ENCODE assay signal across 13 cellular contexts in genomic region chr11:36362902-36363301, GRCh38.
DNase-seq lines count a peak whose midpoint lies in the region; ATAC-seq and TF ChIP-seq lines count a peak whose summit lies in the region.
"Had no signal": no experiment of that assay in that cellular context is flagged by ENCODE, and none has a peak within 500 bp of the region (broad histone marks: within the 10 kb centered on the region; RNA-seq: fewer than 3 reads in every experiment).

No MANE protein-coding gene starts in this region.

- H3K4me1 Mint-ChIP-seq in activated CD8-positive, alpha-beta memory T cell treated with anti-CD3 and anti-CD28 coated beads, Interleukin-2, amount 10 ng/mL, durations not matched to agents 7 days and 5 days = peaks cover 30% of the 10 kb centered on the region

- H3K27ac ChIP-seq in mesenchymal stem cell (ENCODE audit: low read length, poor library complexity, severe bottlenecking) (peak overlapping the region; percentile 100), right atrium auricular region (no peak overlapping the region)

- peak overlapping the region; percentile 92 for H2BK5ac ChIP-seq in mesenchymal stem cell (ENCODE audit: low read depth, low read length, poor library complexity, severe bottlenecking)

- H3K9ac ChIP-seq in mesenchymal stem cell (ENCODE audit: low read length) = no peak overlapping the region

- H3K36me3 Mint-ChIP-seq in activated naive CD4-positive, alpha-beta T cell treated with anti-CD3 and anti-CD28 coated beads, Interleukin-2, amount 50 U/mL, for 72 hours = no peaks in the 10 kb centered on the region
- no peaks in the 10 kb centered on the region for H3K36me3 Mint-ChIP-seq in activated CD8-positive, alpha-beta memory T cell treated with anti-CD3 and anti-CD28 coated beads, Interleukin-2, amount 10 ng/mL, durations not matched to agents 7 days and 5 days

- DNase-seq in AG08396 (ENCODE audit: low spot score) (peak; percentile 63), HT1080 (ENCODE audit: low read depth) (peak; percentile 80), astrocyte of the hippocampus (ENCODE audit: low read depth, low spot score) (peak; percentile 95), mesenchymal stem cell (peak; percentile 91), GM19240 (ENCODE audit: insufficient read length, low spot score) (no peak), right atrium auricular region (ENCODE audit: low spot score) (no peak)
- no peak for DNase-seq in activated naive CD4-positive, alpha-beta T cell treated with anti-CD3 and anti-CD28 coated beads, Interleukin-2, amount 50 U/mL, for 72 hours (ENCODE audit: low spot score in 2 of 2)
- DNase-seq in activated CD8-positive, alpha-beta memory T cell treated with anti-CD3 and anti-CD28 coated beads, Interleukin-2, amount 10 ng/mL, durations not matched to agents 7 days and 5 days = no peak
- DNase-seq: activated CD4-positive, CD25-positive, alpha-beta regulatory T cell treated with anti-CD3 and anti-CD28 coated beads, Interleukin-2, amount 50 U/mL, for 72 hours; activated naive CD4-positive, alpha-beta T cell; effector CD8-positive, alpha-beta T cell; stimulated activated CD4-positive, alpha-beta T cell treated with anti-CD3 and anti-CD28 coated beads, Interleukin-12 subunit alpha, Interleukin-12 subunit beta, amount 100 ng/mL, for 4 hours had no signal

- H3K9me3 ChIP-seq in mesenchymal stem cell (ENCODE audit: control insufficient read depth, low read length) = no peaks in the 10 kb centered on the region
- H3K9me3 ChIP-seq in right atrium auricular region = no peaks in the 10 kb centered on the region

- H3K27me3 Mint-ChIP-seq in activated CD8-positive, alpha-beta memory T cell treated with anti-CD3 and anti-CD28 coated beads, Interleukin-2, amount 10 ng/mL, durations not matched to agents 7 days and 5 days = peaks cover 54% of the 10 kb centered on the region

- H3K4ac ChIP-seq in mesenchymal stem cell (ENCODE audit: low read depth in 1 of 2, low read length in 2 of 2) = peak overlapping the region in 1 of 2 experiments; percentile 60

- no peak overlapping the region for H4K8ac ChIP-seq in mesenchymal stem cell (ENCODE audit: low read length)

- H2BK120ac ChIP-seq in mesenchymal stem cell (ENCODE audit: low read depth, low read length) = no peak overlapping the region

- H3K4me1 ChIP-seq in mesenchymal stem cell (ENCODE audit: control insufficient read depth, insufficient read depth, low read depth, low read length) = peaks cover 14% of the 10 kb centered on the region
- H3K4me1 ChIP-seq in right atrium auricular region = no peaks in the 10 kb centered on the region

- H3K4me3 Mint-ChIP-seq in activated CD8-positive, alpha-beta memory T cell treated with anti-CD3 and anti-CD28 coated beads, Interleukin-2, amount 10 ng/mL, durations not matched to agents 7 days and 5 days = no peak overlapping the region

- peak overlapping the region in 1 of 2 experiments; percentile 73 for H3K18ac ChIP-seq in mesenchymal stem cell (ENCODE audit: low read depth in 1 of 2, low read length in 2 of 2)

- peak overlapping the region; percentile 9 for H4K91ac ChIP-seq in mesenchymal stem cell (ENCODE audit: low read length)

- H3K36me3 ChIP-seq in mesenchymal stem cell (ENCODE audit: control insufficient read depth in 1 of 2, insufficient read depth in 2 of 2, low read depth in 1 of 2, low read length in 2 of 2) (no peaks in the 10 kb centered on the region), right atrium auricular region (no peaks in the 10 kb centered on the region)

- no peak overlapping the region for H3K14ac ChIP-seq in mesenchymal stem cell (ENCODE audit: low read length in 2 of 2)

- peak overlapping the region; percentile 99 for H2AK5ac ChIP-seq in mesenchymal stem cell (ENCODE audit: low read length, severe bottlenecking)

- H3K4me3 ChIP-seq in mesenchymal stem cell (ENCODE audit: insufficient read depth in 1 of 2, low read depth in 1 of 2, low read length in 2 of 2) = no peak overlapping the region
- H3K4me3 ChIP-seq in right atrium auricular region = no peak overlapping the region

- H3K27me3 ChIP-seq in mesenchymal stem cell (ENCODE audit: control insufficient read depth in 1 of 2, insufficient read depth in 1 of 2, low read length in 2 of 2) (no peaks in the 10 kb centered on the region), right atrium auricular region (no peaks in the 10 kb centered on the region)

- WGBS in mesenchymal stem cell = 3% methylated on average over 3 of the region's 4 CpGs

- no peaks in the 10 kb centered on the region for H3K9me3 Mint-ChIP-seq in activated naive CD4-positive, alpha-beta T cell treated with anti-CD3 and anti-CD28 coated beads, Interleukin-2, amount 50 U/mL, for 72 hours
- no peaks in the 10 kb centered on the region for H3K9me3 Mint-ChIP-seq in activated CD8-positive, alpha-beta memory T cell treated with anti-CD3 and anti-CD28 coated beads, Interleukin-2, amount 10 ng/mL, durations not matched to agents 7 days and 5 days (ENCODE audit: low read depth)

- no peak overlapping the region for H2AFZ ChIP-seq in mesenchymal stem cell (ENCODE audit: low read depth, low read length)

- no peak for TF ChIP-seq CTCF in right atrium auricular region (IDR thresholded peaks at IDR 0.05)

- no peak overlapping the region for H3K27ac Mint-ChIP-seq in activated naive CD4-positive, alpha-beta T cell treated with anti-CD3 and anti-CD28 coated beads, Interleukin-2, amount 50 U/mL, for 72 hours
- H3K27ac Mint-ChIP-seq in activated CD8-positive, alpha-beta memory T cell treated with anti-CD3 and anti-CD28 coated beads, Interleukin-2, amount 10 ng/mL, durations not matched to agents 7 days and 5 days = no peak overlapping the region

- no peaks in the 10 kb centered on the region for H3K79me1 ChIP-seq in mesenchymal stem cell (replicated peaks; ENCODE audit: low read length, poor library complexity, severe bottlenecking)

- CTCF ChIA-PET in activated CD8-positive, alpha-beta memory T cell treated with anti-CD3 and anti-CD28 coated beads, Interleukin-2, amount 10 ng/mL, durations not matched to agents 7 days and 5 days (lab: Charles Lee) = interaction anchor here (1.0 to 1.9 kb wide), 2 partner anchors 10 to 13 kb away, joined by 3 to 5 read pairs; no protein-coding TSS in a partner anchor

- no peak overlapping the region for H2BK15ac ChIP-seq in mesenchymal stem cell (ENCODE audit: low read depth, poor library complexity, severe bottlenecking)

- ATAC-seq in activated naive CD4-positive, alpha-beta T cell treated with anti-CD3 and anti-CD28 coated beads, Interleukin-2, amount 50 U/mL, for 72 hours = no peak
- no peak for ATAC-seq in activated CD8-positive, alpha-beta memory T cell treated with anti-CD3 and anti-CD28 coated beads, Interleukin-2, amount 10 ng/mL, durations not matched to agents 7 days and 5 days
- ATAC-seq: Right ventricle myocardium inferior had no signal

- peak overlapping the region in 1 of 2 experiments; percentile 93 for H2BK12ac ChIP-seq in mesenchymal stem cell (ENCODE audit: low read length in 2 of 2)

- no peak overlapping the region for H3K23ac ChIP-seq in mesenchymal stem cell (ENCODE audit: low read length in 2 of 2)

- H3K4me2 ChIP-seq in mesenchymal stem cell (ENCODE audit: low read length, poor library complexity, severe bottlenecking) = peak overlapping the region; percentile 33

Comparison
In these comparisons a context has a peak if more than half of its experiments do, and no peak if none do; other contexts are left out.
1. DNase-seq: peak in AG08396 (single experiment), HT1080 (single experiment), astrocyte of the hippocampus (single experiment) and mesenchymal stem cell (single experiment); none in activated naive CD4-positive, alpha-beta T cell treated with anti-CD3 and anti-CD28 coated beads, Interleukin-2, amount 50 U/mL, for 72 hours (0 of 2), GM19240 (single experiment), activated CD8-positive, alpha-beta memory T cell treated with anti-CD3 and anti-CD28 coated beads, Interleukin-2, amount 10 ng/mL, durations not matched to agents 7 days and 5 days (single experiment) and right atrium auricular region (single experiment).